In genomic region chr16:13919683-13920509, GRCh38 we compare ENCODE assay signal across 8 cellular contexts. TPM values are rescaled to one million over a fixed set of nuclear protein-coding genes. Genes with fewer than 3 reads are reported as not detected.
A peak's percentile ranks its signal among the peaks of the same experiment; 100 is the strongest.
DNase-seq lines count a peak whose midpoint lies in the region; ATAC-seq and TF ChIP-seq lines count a peak whose summit lies in the region.

Gene ERCC4, plus strand, starts transcription at chr16:13920154. Its CDS starts 12 bp downstream, at chr16:13920166.

- H3K27me3 ChIP-seq in mononuclear cell (ENCODE audit: insufficient read depth, low read length), result no peaks in the 10 kb centered on the region

- H3K4me3 ChIP-seq in epithelial cell of esophagus (ENCODE audit: low read length) (peak within 1 kb of the TSS; percentile 92), mononuclear cell (ENCODE audit: low read length) (peak within 1 kb of the TSS; percentile 74)

- no peaks in the 10 kb centered on the region for H3K9me3 ChIP-seq in mononuclear cell (ENCODE audit: low read depth, low read length)

- peak; percentile 97 for ATAC-seq in GM21529 (IDR thresholded peaks at IDR 0.05; ENCODE audit: unreplicated experiment)

- peaks cover 15 to 19% (median 16%) of the 10 kb centered on the region in 3 donors for H3K4me1 Mint-ChIP-seq in IgD-negative memory B cell

- DNase-seq in DMS53 (lab: John Stamatoyannopoulos, UW) (peak; percentile 98), OCI-M1 (lab: John Stamatoyannopoulos, UW) (peak; percentile 99), activated T-cell treated with anti-CD3 and anti-CD28 coated beads for 24 hours (ENCODE audit: low read depth) (peak; percentile 99), epithelial cell of esophagus (ENCODE audit: low read depth) (peak; percentile 99)
- peak; percentile 96 to 97 for DNase-seq in stimulated activated CD8-positive, alpha-beta memory T cell treated with anti-CD3 and anti-CD28 coated beads, Interleukin-4, amount 100 ng/mL, for 1 hour (ENCODE audit: low read depth in 2 of 2, low spot score in 1 of 2)

- H3K9me3 Mint-ChIP-seq in IgD-negative memory B cell, result no peaks in the 10 kb centered on the region

- H3K4me3 Mint-ChIP-seq in IgD-negative memory B cell, result peak within 1 kb of the TSS; percentile 92 to 96 (median 92)

- H3K27ac Mint-ChIP-seq in IgD-negative memory B cell, result peak within 1 kb of the TSS; percentile 63 to 84 (median 71)

- TF ChIP-seq CTCF in epithelial cell of esophagus (IDR thresholded peaks at IDR 0.05; ENCODE audit: insufficient read depth, low read depth, low read length, missing control alignments), result peak; percentile 92

- H3K4me1 ChIP-seq in mononuclear cell (ENCODE audit: insufficient read depth, low read length), result peaks cover 14% of the 10 kb centered on the region

- H3K27me3 Mint-ChIP-seq in IgD-negative memory B cell, result no peaks in the 10 kb centered on the region

- H3K36me3 Mint-ChIP-seq in IgD-negative memory B cell, result peaks cover 2% of the 10 kb centered on the region

RNA-seq across cellular contexts. Expression of gene ERCC4, which starts in this region (rescaled TPM):
- polyA plus RNA-seq in IgD-negative memory B cell, result 15.9 TPM
- total RNA-seq in mononuclear cell, result 8.1 TPM

Comparison
In these comparisons a context has a peak if more than half of its experiments do, and no peak if none do; other contexts are left out.
1. Peak in every context shown above with its lines: DNase-seq, ATAC-seq and H3K4me3 ChIP-seq.